In genomic region chr2:107187870-107188269, GRCh38 we compare ENCODE assay signal across 14 cellular contexts.
"Had no signal": no experiment of that assay in that cellular context is flagged by ENCODE, and none has a peak within 500 bp of the region (broad histone marks: within the 10 kb centered on the region; RNA-seq: fewer than 3 reads in every experiment).

No MANE protein-coding gene starts in this region.

- ATAC-seq: SK-N-SH treated with all-trans-retinoic acid at 6 μM for 48 hours had no signal

- H3K4me3 ChIP-seq: MG63 had no signal

- DNase-seq: KBM-7, MG63, NCI-H1092 treated with DMSO at 0.1 percent for 48 hours, NCI-H1436, NCI-H1930, NCI-H2081 treated with DMSO at 0.1 percent for 48 hours, NCI-H2171, NCI-H226, NCI-H524, NCI-H526 treated with DMSO at 0.1 percent for 48 hours, NCI-H774, SHP77 had no signal

- H3K27me3 ChIP-seq: MG63 had no signal

- H3K27ac ChIP-seq: RWPE1 had no signal

- H3K9me3 ChIP-seq: MG63 had no signal

- H3K36me3 ChIP-seq: MG63 had no signal
